In the genomic region with DNA sequence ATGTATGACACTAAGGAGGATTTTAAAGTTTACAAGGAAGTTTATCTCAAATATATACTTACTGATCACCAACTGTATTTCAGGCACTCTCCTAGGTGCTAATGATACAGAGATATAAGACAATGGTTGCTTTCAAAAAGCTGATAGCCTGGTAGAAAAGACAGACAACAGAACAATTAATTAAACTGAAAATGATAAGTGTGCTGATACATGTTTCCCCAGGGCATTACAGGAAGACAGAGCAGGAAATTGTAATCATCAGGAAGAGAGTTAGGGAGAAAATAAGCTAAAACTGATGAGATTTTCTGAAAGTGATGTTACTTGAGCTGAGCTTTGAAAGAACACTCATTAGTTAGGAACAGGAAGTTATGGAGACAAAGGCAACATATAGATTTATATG, we compare ENCODE assay signal across 17 cellular contexts.
DNase-seq lines count a peak whose midpoint lies in the region; ATAC-seq, FAIRE-seq and TF ChIP-seq lines count a peak whose summit lies in the region.
"Had no signal": no experiment of that assay in that cellular context is flagged by ENCODE, and none has a peak within 500 bp of the region (broad histone marks: within the 10 kb centered on the region; RNA-seq: fewer than 3 reads in every experiment).

No MANE protein-coding gene starts in this region.

- H3K27ac Mint-ChIP-seq in Calu3 (ENCODE audit: unreplicated experiment), result peak overlapping the region; percentile 59
- H3K27ac Mint-ChIP-seq in endothelial cell (ENCODE audit: unreplicated experiment), result peak overlapping the region; percentile 4
- H3K27ac Mint-ChIP-seq: CD8-positive, alpha-beta memory T cell had no signal

- no peak overlapping the region for H3K9ac ChIP-seq in BLaER1
- H3K9ac ChIP-seq in SK-N-SH, result no peak overlapping the region

- intact Hi-C loops in Calu3 (cut with micrococcal nuclease; ENCODE audit: unreplicated experiment), result no loop called here

- H3K27ac ChIP-seq in BLaER1, result peak overlapping the region; percentile 20; the same call in 1 of the 2 replicates
- peak overlapping the region in 1 of 2 experiments; percentile 73; a peak in 2 of 4 replicates for H3K27ac ChIP-seq in SK-N-SH (ENCODE audit: low read depth in 2 of 2, low read length in 1 of 2)
- H3K27ac ChIP-seq in small intestine (ENCODE audit: low read depth in 1 of 2, low read length in 1 of 2), result no peak overlapping the region

- no peaks in the 10 kb centered on the region for H3K79me2 ChIP-seq in SK-N-SH (ENCODE audit: insufficient read depth)

- no peak overlapping the region for H2AFZ ChIP-seq in SK-N-SH (ENCODE audit: low read depth)

- H3K4me1 ChIP-seq in BLaER1 (peaks cover 11% of the 10 kb centered on the region), SK-N-SH (ENCODE audit: control insufficient read depth in 1 of 2, insufficient read depth in 2 of 2, low read depth in 1 of 2, low read length in 1 of 2) (no peaks in the 10 kb centered on the region; a peak in 2 of 4 replicates), small intestine (ENCODE audit: control insufficient read depth in 2 of 2, insufficient read depth in 1 of 2, low read depth in 1 of 2, low read length in 1 of 2) (no peaks in the 10 kb centered on the region)

- no peak for TF ChIP-seq CTCF in Calu3 (IDR thresholded peaks at IDR 0.05; ENCODE audit: unreplicated experiment)
- no peak for TF ChIP-seq CTCF in SK-N-SH (IDR thresholded peaks at IDR 0.05)
- no peak for TF ChIP-seq CTCF in endothelial cell (IDR thresholded peaks at IDR 0.05; ENCODE audit: unreplicated experiment)

- no peak for DNase-seq in Calu3
- peak; percentile 42 for DNase-seq in SK-N-SH
- no peak for DNase-seq in endothelial cell (ENCODE audit: low spot score)
- DNase-seq in NCI-H2081 treated with DMSO at 0.1 percent for 48 hours (lab: John Stamatoyannopoulos, UW), result no peak
- no peak for DNase-seq in central memory CD4-positive, alpha-beta T cell
- no peak for DNase-seq in small intestine
- DNase-seq: BE2C; CD8-positive, alpha-beta memory T cell; DMS153; DND-41; GDM1; IMR-90; KBM-7 had no signal

- H3K36me3 Mint-ChIP-seq in Calu3 (ENCODE audit: insufficient read depth, unreplicated experiment) (no peaks in the 10 kb centered on the region), endothelial cell (ENCODE audit: low read depth, unreplicated experiment) (peaks cover 5% of the 10 kb centered on the region)

- H4K20me1 ChIP-seq in BLaER1 (no peaks in the 10 kb centered on the region), SK-N-SH (ENCODE audit: insufficient read depth) (no peaks in the 10 kb centered on the region)

- H3K27me3 Mint-ChIP-seq in Calu3 (ENCODE audit: unreplicated experiment), result no peaks in the 10 kb centered on the region
- peaks cover 2% of the 10 kb centered on the region for H3K27me3 Mint-ChIP-seq in endothelial cell (ENCODE audit: unreplicated experiment)
- H3K27me3 Mint-ChIP-seq: CD8-positive, alpha-beta memory T cell had no signal

- no peak overlapping the region for H3K4me3 ChIP-seq in BLaER1
- no peak overlapping the region for H3K4me3 ChIP-seq in SK-N-SH (ENCODE audit: low read depth in 2 of 2, low read length in 1 of 2)
- no peak overlapping the region for H3K4me3 ChIP-seq in small intestine (ENCODE audit: low read depth in 1 of 2, low read length in 2 of 2)

- peaks cover 10% of the 10 kb centered on the region for H3K4me1 Mint-ChIP-seq in Calu3 (ENCODE audit: low read depth, unreplicated experiment)
- peaks cover 6% of the 10 kb centered on the region for H3K4me1 Mint-ChIP-seq in endothelial cell (ENCODE audit: unreplicated experiment)
- H3K4me1 Mint-ChIP-seq: CD8-positive, alpha-beta memory T cell had no signal

- no peaks in the 10 kb centered on the region for H3F3A ChIP-seq in SK-N-SH (replicated peaks; ENCODE audit: insufficient read depth)

- no TSS peak for BruUV-seq in Calu3 (replicated peaks; lab: Mats Ljungman, UMichigan)

- ATAC-seq in GM18861 (IDR thresholded peaks at IDR 0.05; ENCODE audit: unreplicated experiment), result no peak
- ATAC-seq: HCT116 had no signal

- POLR2A ChIA-PET in SK-N-SH (lab: Yijun Ruan, JAX), result no interaction called here

- H3K4me2 ChIP-seq in BLaER1, result peak overlapping the region; percentile 12
- H3K4me2 ChIP-seq in SK-N-SH, result no peak overlapping the region

- no peak for FAIRE-seq in small intestine (lab: Jason Lieb, UNC)
- FAIRE-seq: H54 had no signal

- H3K27me3 ChIP-seq in BLaER1 (no peaks in the 10 kb centered on the region), SK-N-SH (ENCODE audit: insufficient read depth) (no peaks in the 10 kb centered on the region), small intestine (ENCODE audit: control insufficient read depth in 2 of 2, insufficient read depth in 2 of 2, low read length in 2 of 2) (no peaks in the 10 kb centered on the region)
- H3K27me3 ChIP-seq: BE2C had no signal

- peaks cover 32% of the 10 kb centered on the region for H3K9me3 ChIP-seq in BLaER1
- H3K9me3 ChIP-seq in SK-N-SH, result no peaks in the 10 kb centered on the region
- no peaks in the 10 kb centered on the region for H3K9me3 ChIP-seq in small intestine (ENCODE audit: control insufficient read depth, low read depth)

- no peak for TF ChIP-seq RAD21 in SK-N-SH (IDR thresholded peaks at IDR 0.05; ENCODE audit: low read length)

- no peaks in the 10 kb centered on the region for H3K9me2 ChIP-seq in SK-N-SH

- H3K9me3 Mint-ChIP-seq in Calu3 (ENCODE audit: low read depth, unreplicated experiment), result no peaks in the 10 kb centered on the region
- no peaks in the 10 kb centered on the region for H3K9me3 Mint-ChIP-seq in endothelial cell (ENCODE audit: unreplicated experiment)

- H3K36me3 ChIP-seq in BLaER1 (peaks cover 42% of the 10 kb centered on the region), SK-N-SH (replicated peaks in 1 of 2; ENCODE audit: control insufficient read depth in 1 of 2, insufficient read depth in 2 of 2, low read length in 1 of 2) (no peaks in the 10 kb centered on the region), small intestine (ENCODE audit: control insufficient read depth in 2 of 2, insufficient read depth in 2 of 2, low read length in 2 of 2) (no peaks in the 10 kb centered on the region)
- H3K36me3 ChIP-seq: BE2C had no signal

- CTCF ChIA-PET in Calu3 (lab: Charles Lee) (interaction anchor here (0.7 to 1.7 kb wide), 3 partner anchors 9 to 26 kb away, joined by 3 to 8 read pairs (median 4); no protein-coding TSS in a partner anchor), SK-N-SH (lab: Yijun Ruan, JAX) (interaction anchor here (0.9 to 1.5 kb wide), 2 partner anchors 17 to 27 kb away, joined by 3 to 4 read pairs; no protein-coding TSS in a partner anchor)

- peak in 1 of 2 experiments; percentile 79; a peak in 2 of 4 replicates for TF ChIP-seq EP300 in SK-N-SH (IDR thresholded peaks at IDR 0.05; ENCODE audit: borderline replicate concordance in 1 of 2, low read depth in 1 of 2, low read length in 1 of 2)

- H3K4me3 Mint-ChIP-seq in Calu3 (ENCODE audit: low read depth, unreplicated experiment), result no peak overlapping the region
- no peak overlapping the region for H3K4me3 Mint-ChIP-seq in endothelial cell (ENCODE audit: unreplicated experiment)
- H3K4me3 Mint-ChIP-seq: CD8-positive, alpha-beta memory T cell had no signal

TF ChIP-seq in SK-N-SH, 30 proteins besides CTCF, POLR2A, EP300 and RAD21:
- TF ChIP-seq, protein P1, sequence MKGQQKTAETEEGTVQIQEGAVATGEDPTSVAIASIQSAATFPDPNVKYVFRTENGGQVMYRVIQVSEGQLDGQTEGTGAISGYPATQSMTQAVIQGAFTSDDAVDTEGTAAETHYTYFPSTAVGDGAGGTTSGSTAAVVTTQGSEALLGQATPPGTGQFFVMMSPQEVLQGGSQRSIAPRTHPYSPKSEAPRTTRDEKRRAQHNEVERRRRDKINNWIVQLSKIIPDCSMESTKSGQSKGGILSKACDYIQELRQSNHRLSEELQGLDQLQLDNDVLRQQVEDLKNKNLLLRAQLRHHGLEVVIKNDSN (IDR thresholded peaks at IDR 0.05; ENCODE audit: borderline replicate concordance, low read depth), result no peak
- TF ChIP-seq GATA2 (CRISPR knock-in tag; IDR thresholded peaks at IDR 0.05) (peak; percentile 81), RCOR1 (IDR thresholded peaks at IDR 0.05; ENCODE audit: low read length) (peak; percentile 70), CHD2 (IDR thresholded peaks at IDR 0.05; ENCODE audit: low read length, partially characterized antibody) (peak; percentile 35), YY1 (IDR thresholded peaks at IDR 0.05; ENCODE audit: low read depth) (no peak), FOXJ3 (CRISPR knock-in tag; IDR thresholded peaks at IDR 0.05) (0 out of 2 replicates have a peak, but pooled peaks have one; percentile 30)
